Comparison of ENCODE assay signal across 8 cellular contexts in genomic region chr11:11798586-11799438, GRCh38. TPM values are rescaled to one million over a fixed set of nuclear protein-coding genes. Genes with fewer than 3 reads are reported as not detected.
DNase-seq lines count a peak whose midpoint lies in the region; ATAC-seq and TF ChIP-seq lines count a peak whose summit lies in the region.

No MANE protein-coding gene starts in this region.

- H3K4me1 Mint-ChIP-seq in osteocyte (ENCODE audit: unreplicated experiment): no peaks in the 10 kb centered on the region

- WGBS in tibial nerve, 2 donors: 20 to 24% methylated on average over 5 of the region's 5 CpGs

- no peak for TF ChIP-seq EP300 in tibial nerve (IDR thresholded peaks at IDR 0.05)

- no peaks in the 10 kb centered on the region for H3K9me3 Mint-ChIP-seq in osteocyte (ENCODE audit: unreplicated experiment)

- H3K36me3 ChIP-seq in GM06990 (ENCODE audit: control insufficient read depth, insufficient read depth, low read length) (no peaks in the 10 kb centered on the region), tibial nerve (no peaks in the 10 kb centered on the region)

- H3K4me3 ChIP-seq in GM06990 (replicated peaks; ENCODE audit: low read depth, low read length): no peak overlapping the region
- H3K4me3 ChIP-seq in fibroblast of the aortic adventitia (ENCODE audit: low read depth, low read length): no peak overlapping the region
- no peak overlapping the region for H3K4me3 ChIP-seq in tibial nerve

- H3K27me3 Mint-ChIP-seq in osteocyte (ENCODE audit: unreplicated experiment): peaks cover 21% of the 10 kb centered on the region

- DNase-seq in GM06990 (ENCODE audit: extremely low read depth, insufficient read length) (peak; percentile 25), RKO (ENCODE audit: low spot score) (peak; percentile 70), activated T-helper 1 cell treated with Interleukin-2 at 50 U/mL for 16 hours (ENCODE audit: low read depth) (peak; percentile 67), fibroblast of the aortic adventitia (ENCODE audit: low read depth) (peak; percentile 83), osteocyte (ENCODE audit: extremely low spot score, unreplicated experiment) (no peak), tibial nerve (ENCODE audit: low spot score in 2 of 2) (peak; percentile 79 to 86)

- H3K9me3 ChIP-seq in tibial nerve: no peaks in the 10 kb centered on the region

- H3K4me3 Mint-ChIP-seq in osteocyte (ENCODE audit: unreplicated experiment): no peak overlapping the region

- TF ChIP-seq POLR2A in tibial nerve (IDR thresholded peaks at IDR 0.05): no peak

- no peak overlapping the region for H3K27ac Mint-ChIP-seq in osteocyte (ENCODE audit: unreplicated experiment)

- TF ChIP-seq CTCF in GM06990 (IDR thresholded peaks at IDR 0.05; ENCODE audit: insufficient read depth, low read length, poor library complexity, severe bottlenecking) (peak; percentile 67), fibroblast of the aortic adventitia (IDR thresholded peaks at IDR 0.05; ENCODE audit: insufficient read depth, low read length) (peak; percentile 96), osteocyte (IDR thresholded peaks at IDR 0.05) (peak; percentile 75), tibial nerve (IDR thresholded peaks at IDR 0.05) (peak; percentile 81 to 91 (median 85))

- H3K27ac ChIP-seq in tibial nerve: no peak overlapping the region

- no peaks in the 10 kb centered on the region for H3K27me3 ChIP-seq in GM06990 (replicated peaks; ENCODE audit: control insufficient read depth, insufficient read depth, low read length)
- no peaks in the 10 kb centered on the region for H3K27me3 ChIP-seq in tibial nerve

- no peaks in the 10 kb centered on the region for H3K4me1 ChIP-seq in tibial nerve

- no peaks in the 10 kb centered on the region for H3K36me3 Mint-ChIP-seq in osteocyte (ENCODE audit: unreplicated experiment)

- peak; percentile 58 for ATAC-seq in HG03039 (IDR thresholded peaks at IDR 0.05; ENCODE audit: unreplicated experiment)
- ATAC-seq in HG03280 (IDR thresholded peaks at IDR 0.05; ENCODE audit: unreplicated experiment): no peak

RNA-seq across cellular contexts. Expression of gene USP47, which starts 43.0 kb away (rescaled TPM):
- 59.8 and 95.2 TPM in 2 replicates for total RNA-seq in fibroblast of the aortic adventitia (ENCODE audit: low replicate concordance)
- 45.2 and 46.1 TPM in 2 replicates for total RNA-seq in osteocyte
- 10 to 100 TPM; 63.3 to 91.8 (median 84.5) TPM for total RNA-seq in tibial nerve
